In genomic region chr2:36967236-36967876, GRCh38 we compare ENCODE assay signal across 1 cellular context.
TF ChIP-seq lines count a peak whose summit lies in the region.

No MANE protein-coding gene starts in this region.

TF ChIP-seq in HepG2, 621 proteins besides CTCF, POLR2A, EP300 and RAD21 (continued from another document and continues in another):
- TF ChIP-seq BCLAF1 (IDR thresholded peaks at IDR 0.05) (no peak), ZSCAN22 (CRISPR knock-in tag; IDR thresholded peaks at IDR 0.05) (no peak), EEA1 (CRISPR knock-in tag; IDR thresholded peaks at IDR 0.05; ENCODE audit: borderline replicate concordance) (no peak), ZBTB40 (IDR thresholded peaks at IDR 0.05) (no peak), ZBTB40 (CRISPR knock-in tag; IDR thresholded peaks at IDR 0.05) (no peak), MAF1 (CRISPR knock-in tag; IDR thresholded peaks at IDR 0.05; ENCODE audit: borderline replicate concordance) (no peak), ZFP36 (IDR thresholded peaks at IDR 0.05; ENCODE audit: borderline replicate concordance, low read depth, low read length, partially characterized antibody) (no peak), ZNF407 (CRISPR knock-in tag; IDR thresholded peaks at IDR 0.05; ENCODE audit: not compliant biosample characterization) (no peak), ZSCAN31 (CRISPR knock-in tag; IDR thresholded peaks at IDR 0.05; ENCODE audit: low read depth) (no peak), ZNF788 (CRISPR knock-in tag; IDR thresholded peaks at IDR 0.05; ENCODE audit: borderline replicate concordance) (no peak), TBX3 (IDR thresholded peaks at IDR 0.05; ENCODE audit: borderline replicate concordance) (peak; percentile 88; the same call in 1 of the 2 replicates), GABPA (IDR thresholded peaks at IDR 0.05; ENCODE audit: low read depth, low read length) (no peak), GABPA (CRISPR knock-in tag; IDR thresholded peaks at IDR 0.05; ENCODE audit: low read depth) (peak; percentile 35; the same call in 1 of the 2 replicates), HMG20B (CRISPR knock-in tag; conservative IDR thresholded peaks at IDR 0.05) (0 out of 2 replicates have a peak, but pooled peaks have one; percentile 53), TRAFD1 (CRISPR knock-in tag; IDR thresholded peaks at IDR 0.05; ENCODE audit: borderline replicate concordance) (no peak), ZFY (CRISPR knock-in tag; IDR thresholded peaks at IDR 0.05) (no peak), SNRNP70 (IDR thresholded peaks at IDR 0.05; ENCODE audit: low read depth, low read length) (no peak), HOXA7 (CRISPR knock-in tag; IDR thresholded peaks at IDR 0.05) (no peak), HINFP (CRISPR knock-in tag; IDR thresholded peaks at IDR 0.05; ENCODE audit: low read depth) (no peak), ZNF619 (CRISPR knock-in tag; IDR thresholded peaks at IDR 0.05) (no peak), ATF5 (CRISPR knock-in tag; IDR thresholded peaks at IDR 0.05; ENCODE audit: low read depth) (no peak), ZNF326 (CRISPR knock-in tag; IDR thresholded peaks at IDR 0.05; ENCODE audit: borderline replicate concordance) (no peak), FOSL1 (CRISPR knock-in tag; IDR thresholded peaks at IDR 0.05; ENCODE audit: borderline replicate concordance) (no peak), ZNF414 (CRISPR knock-in tag; IDR thresholded peaks at IDR 0.05) (0 out of 2 replicates have a peak, but pooled peaks have one; percentile 75)
- TF ChIP-seq, protein P1, sequence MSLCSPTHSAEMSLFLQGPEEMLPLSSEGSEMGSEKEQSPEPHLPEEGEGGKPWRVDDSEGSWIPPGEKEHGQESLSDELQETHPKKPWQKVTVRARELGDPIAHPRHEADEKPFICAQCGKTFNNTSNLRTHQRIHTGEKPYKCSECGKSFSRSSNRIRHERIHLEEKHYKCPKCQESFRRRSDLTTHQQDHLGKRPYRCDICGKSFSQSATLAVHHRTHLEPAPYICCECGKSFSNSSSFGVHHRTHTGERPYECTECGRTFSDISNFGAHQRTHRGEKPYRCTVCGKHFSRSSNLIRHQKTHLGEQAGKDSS (CRISPR knock-in tag; IDR thresholded peaks at IDR 0.05; ENCODE audit: borderline replicate concordance, low read depth), result no peak
